8 cellular contexts compared by ENCODE assay signal in genomic region chr3:88058322-88058592, GRCh38. TPM values are rescaled to one million over a fixed set of nuclear protein-coding genes. Genes with fewer than 3 reads are reported as not detected.
DNase-seq lines count a peak whose midpoint lies in the region; ATAC-seq, FAIRE-seq and TF ChIP-seq lines count a peak whose summit lies in the region.

No MANE protein-coding gene starts in this region.

- peaks cover 23 to 45% of the 10 kb centered on the region in 2 donors for H3K36me3 Mint-ChIP-seq in CD4-positive, alpha-beta memory T cell
- H3K36me3 Mint-ChIP-seq in H9 (ENCODE audit: insufficient read depth in 1 of 3, low read depth in 3 of 3) (peaks cover 6 to 28% (median 25%) of the 10 kb centered on the region in 3 experiments; a peak in 5 of 7 replicates), type B pancreatic cell (peaks cover 24% of the 10 kb centered on the region)
- H3K36me3 Mint-ChIP-seq in activated naive CD8-positive, alpha-beta T cell treated with anti-CD3 and anti-CD28 coated beads, Interleukin-2, amount 10 ng/mL, durations not matched to agents 7 days and 5 days, result peaks cover 31% of the 10 kb centered on the region

- H2AFZ ChIP-seq in H9 (ENCODE audit: low read length), result no peak overlapping the region
- H2AFZ ChIP-seq in HepG2 (ENCODE audit: low read length), result peak overlapping the region; percentile 34

- H3K9ac ChIP-seq in H9 (ENCODE audit: extremely low read depth, insufficient read length, low read length) (peak overlapping the region; percentile 48), HepG2 (ENCODE audit: insufficient read depth, low read depth, low read length) (peak overlapping the region; percentile 79)

- FAIRE-seq in HepG2 (lab: Jason Lieb, UNC) (no peak), frontal cortex (lab: Jason Lieb, UNC) (no peak)

- no peak overlapping the region for H3K4ac ChIP-seq in H9 (ENCODE audit: low read depth, low read length)

- no peak overlapping the region for H2AK5ac ChIP-seq in H9 (ENCODE audit: insufficient read length, low read length)

- in situ Hi-C loops in HepG2 (cut with HindIII; ENCODE audit: extremely low pct_ligation_motif_present, low pct_unique_long_range_greater_than_20kb), result loop anchor here (5.0 kb wide), 1 partner anchor 94 kb away; no protein-coding TSS in a partner anchor

- H3K14ac ChIP-seq in H9 (ENCODE audit: insufficient read depth, low read length), result no peak overlapping the region

- H4K20me1 ChIP-seq in H9 (ENCODE audit: control insufficient read depth, insufficient read depth, insufficient read length) (no peaks in the 10 kb centered on the region), HepG2 (ENCODE audit: insufficient read depth, low read length) (peaks cover 7% of the 10 kb centered on the region; the same call in 1 of the 2 replicates)

- BruUV-seq in HepG2 (replicated peaks; lab: Mats Ljungman, UMichigan), result no TSS peak

- H4K5ac ChIP-seq in H9 (ENCODE audit: insufficient read length, low read depth, low read length), result no peak overlapping the region

- H3K27me3 ChIP-seq in CD4-positive, alpha-beta memory T cell (ENCODE audit: insufficient read depth, low read length), result no peaks in the 10 kb centered on the region
- H3K27me3 ChIP-seq in H9 (ENCODE audit: insufficient read depth, low read length) (no peaks in the 10 kb centered on the region), HepG2 (ENCODE audit: control insufficient read depth in 1 of 2, insufficient read depth in 2 of 2, low read length in 2 of 2) (no peaks in the 10 kb centered on the region; a peak in 1 of 5 replicates)

- intact Hi-C loops in CD4-positive, alpha-beta memory T cell (cut with micrococcal nuclease), result loop anchor here (1.0 kb wide), 1 partner anchor 55 kb away; no protein-coding TSS in a partner anchor
- intact Hi-C loops in HepG2 (cut with micrococcal nuclease; ENCODE audit: unreplicated experiment), result loop anchor here (5.0 to 10.0 kb wide), 2 partner anchors 74 to 127 kb away; no protein-coding TSS in a partner anchor

- no peak overlapping the region for H2BK12ac ChIP-seq in H9 (ENCODE audit: insufficient read length, low read depth, low read length)

- H3K27ac Mint-ChIP-seq in CD4-positive, alpha-beta memory T cell, result peak overlapping the region; percentile 95 to 99 (median 98)
- H3K27ac Mint-ChIP-seq in H9, result peak overlapping the region; percentile 84 to 97 (median 95)
- peak overlapping the region; percentile 94 for H3K27ac Mint-ChIP-seq in activated naive CD8-positive, alpha-beta T cell treated with anti-CD3 and anti-CD28 coated beads, Interleukin-2, amount 10 ng/mL, durations not matched to agents 7 days and 5 days
- peak overlapping the region; percentile 89 for H3K27ac Mint-ChIP-seq in type B pancreatic cell

- CTCF ChIA-PET in CD4-positive, alpha-beta memory T cell (lab: Charles Lee; ENCODE audit: partially characterized antibody), result interaction anchor here (1.0 to 1.7 kb wide), 3 partner anchors 26 to 55 kb away, joined by 3 to 8 read pairs (median 5); no protein-coding TSS in a partner anchor
- CTCF ChIA-PET in HepG2 (lab: Yijun Ruan, JAX; ENCODE audit: low intra/inter-chr PET ratio, low total read pairs), result no interaction called here

- no peak overlapping the region for H4K91ac ChIP-seq in H9 (ENCODE audit: insufficient read length, low read depth, low read length)

- peaks cover 12% of the 10 kb centered on the region for H3K36me3 ChIP-seq in CD4-positive, alpha-beta memory T cell (ENCODE audit: insufficient read depth, low read length)
- peaks cover 3 to 13% of the 10 kb centered on the region in 2 experiments; a peak in 2 of 5 replicates for H3K36me3 ChIP-seq in HepG2 (replicated peaks in 1 of 2; ENCODE audit: control insufficient read depth in 1 of 2, insufficient read depth in 2 of 2, low read length in 2 of 2)

- peak overlapping the region; percentile 38 to 92 for H3K4me3 ChIP-seq in CD4-positive, alpha-beta memory T cell (ENCODE audit: low read length in 2 of 2)
- peak overlapping the region; percentile 75 to 88 (median 79) for H3K4me3 ChIP-seq in HepG2 (replicated peaks in 1 of 3; ENCODE audit: insufficient read depth in 1 of 3, low read depth in 2 of 3, low read length in 3 of 3)

- H3K4me2 ChIP-seq in H9 (ENCODE audit: insufficient read depth, insufficient read length, low read length), result peak overlapping the region; percentile 70
- H3K4me2 ChIP-seq in HepG2 (ENCODE audit: low read depth, low read length), result peak overlapping the region; percentile 71

- no peak for TF ChIP-seq CTCF in H9 (conservative IDR thresholded peaks at IDR 0.05)
- no peak for TF ChIP-seq CTCF in HepG2 (CRISPR knock-in tag; IDR thresholded peaks at IDR 0.05)
- TF ChIP-seq CTCF in type B pancreatic cell (conservative IDR thresholded peaks at IDR 0.05), result no peak

- H3K79me2 ChIP-seq in H9 (ENCODE audit: insufficient read depth, low read length) (no peaks in the 10 kb centered on the region; the same call in 1 of the 2 replicates), HepG2 (ENCODE audit: insufficient read depth, low read length) (peaks cover 56% of the 10 kb centered on the region)

- H3K9me3 ChIP-seq in CD4-positive, alpha-beta memory T cell (ENCODE audit: control insufficient read depth in 1 of 2, low read length in 2 of 2), result no peaks in the 10 kb centered on the region
- no peaks in the 10 kb centered on the region for H3K9me3 ChIP-seq in H9 (ENCODE audit: control insufficient read depth, low read depth, low read length)
- no peaks in the 10 kb centered on the region for H3K9me3 ChIP-seq in HepG2 (ENCODE audit: low read length)

- no peak overlapping the region for H2BK15ac ChIP-seq in H9 (ENCODE audit: low read depth, low read length)

- no peak overlapping the region for H2BK120ac ChIP-seq in H9 (ENCODE audit: low read depth, low read length, poor library complexity, severe bottlenecking)

- H2BK5ac ChIP-seq in H9 (ENCODE audit: insufficient read length, low read length), result no peak overlapping the region

- no peak overlapping the region for H4K8ac ChIP-seq in H9 (replicated peaks; ENCODE audit: insufficient read length, low read depth, low read length)

- ATAC-seq in activated naive CD8-positive, alpha-beta T cell treated with anti-CD3 and anti-CD28 coated beads, Interleukin-2, amount 10 ng/mL, durations not matched to agents 7 days and 5 days (ENCODE audit: low read depth), result no peak
- ATAC-seq in HepG2, result peak; percentile 48

- H2BK20ac ChIP-seq in H9 (ENCODE audit: low read depth, low read length, poor library complexity, severe bottlenecking), result no peak overlapping the region

- H3K27ac ChIP-seq in CD4-positive, alpha-beta memory T cell (ENCODE audit: low read depth, low read length), result peak overlapping the region; percentile 75
- H3K27ac ChIP-seq in H9 (ENCODE audit: insufficient read length, low read depth, low read length), result no peak overlapping the region
- H3K27ac ChIP-seq in HepG2 (ENCODE audit: extremely low read length, insufficient read depth, low read length), result peak overlapping the region; percentile 88

- H3K56ac ChIP-seq in H9 (ENCODE audit: insufficient read length, low read depth, low read length), result no peak overlapping the region

- peak overlapping the region; percentile 94 to 99 (median 98) for H3K4me3 Mint-ChIP-seq in CD4-positive, alpha-beta memory T cell
- peak overlapping the region; percentile 96 to 98 for H3K4me3 Mint-ChIP-seq in H9
- peak overlapping the region; percentile 97 for H3K4me3 Mint-ChIP-seq in activated naive CD8-positive, alpha-beta T cell treated with anti-CD3 and anti-CD28 coated beads, Interleukin-2, amount 10 ng/mL, durations not matched to agents 7 days and 5 days
- peak overlapping the region; percentile 96 for H3K4me3 Mint-ChIP-seq in type B pancreatic cell

- H3T11ph ChIP-seq in H9 (ENCODE audit: low read length), result no peak overlapping the region

- no peak overlapping the region for H3K23ac ChIP-seq in H9 (ENCODE audit: insufficient read length, low read depth, low read length)

- H3K23me2 ChIP-seq in H9 (ENCODE audit: insufficient read length, low read depth, low read length, poor library complexity, severe bottlenecking), result peaks cover 13% of the 10 kb centered on the region

- H3K9me3 Mint-ChIP-seq in CD4-positive, alpha-beta memory T cell, result peaks cover 0 to 2% (median 0%) of the 10 kb centered on the region in 8 donors
- H3K9me3 Mint-ChIP-seq in H9, result peaks cover 0 to 1% of the 10 kb centered on the region in 2 experiments; a peak in 2 of 5 replicates
- no peaks in the 10 kb centered on the region for H3K9me3 Mint-ChIP-seq in activated naive CD8-positive, alpha-beta T cell treated with anti-CD3 and anti-CD28 coated beads, Interleukin-2, amount 10 ng/mL, durations not matched to agents 7 days and 5 days
- no peaks in the 10 kb centered on the region for H3K9me3 Mint-ChIP-seq in type B pancreatic cell

- no peaks in the 10 kb centered on the region for H3K27me3 Mint-ChIP-seq in CD4-positive, alpha-beta memory T cell
- no peaks in the 10 kb centered on the region for H3K27me3 Mint-ChIP-seq in H9 (ENCODE audit: low read depth)
- no peaks in the 10 kb centered on the region for H3K27me3 Mint-ChIP-seq in activated naive CD8-positive, alpha-beta T cell treated with anti-CD3 and anti-CD28 coated beads, Interleukin-2, amount 10 ng/mL, durations not matched to agents 7 days and 5 days
- H3K27me3 Mint-ChIP-seq in type B pancreatic cell, result no peaks in the 10 kb centered on the region

- DNase-seq in CD4-positive, alpha-beta memory T cell, result no peak
- DNase-seq in H9, result no peak
- no peak for DNase-seq in activated naive CD8-positive, alpha-beta T cell treated with anti-CD3 and anti-CD28 coated beads, Interleukin-2, amount 10 ng/mL, durations not matched to agents 7 days and 5 days
- DNase-seq in HepG2 (ENCODE audit: low spot score), result peak; percentile 2
- DNase-seq in type B pancreatic cell (ENCODE audit: extremely low spot score, unreplicated experiment), result no peak
- no peak for DNase-seq in A172 (ENCODE audit: low spot score)
- no peak for DNase-seq in frontal cortex (ENCODE audit: low spot score in 2 of 2)
- DNase-seq in HPDE6-E6E7 (ENCODE audit: extremely low spot score), result no peak

- no CpG with 5 or more reads among the region's 23 CpGs for WGBS in H9 (ENCODE audit: extremely low coverage, insufficient read length, low lambda C conversion rate)
- 2% methylated on average over 10 of the region's 23 CpGs for WGBS in HepG2 (ENCODE audit: low lambda C conversion rate)

- TF ChIP-seq RAD21 in HepG2 (CRISPR knock-in tag; IDR thresholded peaks at IDR 0.05), result no peak

- peaks cover 65% of the 10 kb centered on the region for H3K4me1 ChIP-seq in CD4-positive, alpha-beta memory T cell (ENCODE audit: insufficient read depth, low read length)
- H3K4me1 ChIP-seq in H9 (ENCODE audit: insufficient read depth, low read length), result no peaks in the 10 kb centered on the region
- peaks cover 30% of the 10 kb centered on the region for H3K4me1 ChIP-seq in HepG2 (ENCODE audit: insufficient read depth, low read length)

- POLR2A ChIA-PET in CD4-positive, alpha-beta memory T cell (lab: Charles Lee; ENCODE audit: partially characterized antibody), result interaction anchor here (0.6 to 4.8 kb wide), 19 partner anchors 9 to 831 kb away, joined by 3 to 103 read pairs (median 4); partner anchors contain the start of genes C3orf38 and CHMP2B
- POLR2A ChIA-PET in activated naive CD8-positive, alpha-beta T cell treated with anti-CD3 and anti-CD28 coated beads, Interleukin-2, amount 10 ng/mL, durations not matched to agents 7 days and 5 days (lab: Charles Lee), result interaction anchor here (0.8 to 2.3 kb wide), 10 partner anchors 22 to 831 kb away, joined by 3 to 65 read pairs (median 4); partner anchors contain the start of genes C3orf38 and CHMP2B
- POLR2A ChIA-PET in HepG2 (lab: Yijun Ruan, JAX), result interaction anchor here (0.7 to 2.1 kb wide), 6 partner anchors 9 to 91 kb away, joined by 3 to 19 read pairs (median 3); partner anchors contain the start of gene C3orf38

- H3K79me1 ChIP-seq in H9 (ENCODE audit: insufficient read depth, low read depth, low read length, poor library complexity, severe bottlenecking), result no peaks in the 10 kb centered on the region

- TF ChIP-seq POLR2A in HepG2 (IDR thresholded peaks at IDR 0.05; ENCODE audit: insufficient read depth in 1 of 2, low read depth in 2 of 2, low read length in 2 of 2), result no peak

- no peak overlapping the region for H3K18ac ChIP-seq in H9 (ENCODE audit: insufficient read length, low read depth, low read length)

- TF ChIP-seq EP300 in HepG2 (IDR thresholded peaks at IDR 0.05; ENCODE audit: low read depth in 2 of 2, low read length in 2 of 2) (no peak), HepG2 (CRISPR knock-in tag; IDR thresholded peaks at IDR 0.05; ENCODE audit: borderline replicate concordance) (no peak)

- H3K4me1 Mint-ChIP-seq in CD4-positive, alpha-beta memory T cell, result peaks cover 36 to 80% (median 56%) of the 10 kb centered on the region in 4 donors
- peaks cover 17 to 20% of the 10 kb centered on the region in 2 experiments for H3K4me1 Mint-ChIP-seq in H9
- peaks cover 32% of the 10 kb centered on the region for H3K4me1 Mint-ChIP-seq in activated naive CD8-positive, alpha-beta T cell treated with anti-CD3 and anti-CD28 coated beads, Interleukin-2, amount 10 ng/mL, durations not matched to agents 7 days and 5 days
- H3K4me1 Mint-ChIP-seq in type B pancreatic cell (ENCODE audit: unreplicated experiment), result peaks cover 26% of the 10 kb centered on the region

RNA-seq across cellular contexts. Expression of gene CGGBP1, which starts 0.5 kb away (rescaled TPM):
- total RNA-seq in CD4-positive, alpha-beta memory T cell, result 100 to 1,000 TPM; 142 to 159 TPM
- polyA plus RNA-seq in CD4-positive, alpha-beta memory T cell, result 100 to 1,000 TPM in 1 of 2 donors, 10 to 100 TPM in 1; 94.2 to 104 TPM
- total RNA-seq in H9 (2021), result 72.1 and 75.0 TPM in 2 replicates
- 100 to 1,000 TPM; 106 to 111 TPM for total RNA-seq in activated naive CD8-positive, alpha-beta T cell treated with anti-CD3 and anti-CD28 coated beads, Interleukin-2, amount 10 ng/mL, durations not matched to agents 7 days and 5 days
- 38.9 and 45.7 TPM in 2 replicates for total RNA-seq in HepG2 (2016; rRNA removed; fragmentation: Illumina TruSeq; extraction: Trizol)
- total RNA-seq in HepG2 (2016; cell fraction: cytosol; rRNA removed; fragmentation: Illumina TruSeq; extraction: Trizol; ENCODE audit: low read depth), result 13.0 and 21.5 TPM in 2 replicates
- total RNA-seq in HepG2 (2016; cell fraction: insoluble cytoplasmic fraction; rRNA removed; fragmentation: Illumina TruSeq; extraction: Trizol), result 35.7 and 40.9 TPM in 2 replicates
- total RNA-seq in HepG2 (2016; cell fraction: membrane; rRNA removed; fragmentation: Illumina TruSeq; extraction: Trizol), result 31.2 and 43.3 TPM in 2 replicates
- total RNA-seq in HepG2 (2016; cell fraction: nucleus; rRNA removed; fragmentation: Illumina TruSeq; extraction: Trizol), result 40.0 and 42.5 TPM in 2 replicates
- 39.0 and 47.0 TPM in 2 replicates for polyA plus RNA-seq in HepG2 (2011; rRNA removed)
- 14.9 and 20.6 TPM in 2 replicates for polyA plus RNA-seq in HepG2 (2011; cell fraction: cytosol; rRNA removed)
- polyA plus RNA-seq in HepG2 (2011; cell fraction: nucleus; rRNA removed), result 90.0 and 93.2 TPM in 2 replicates
- 36.7 and 38.4 TPM in 2 replicates for polyA plus RNA-seq in HepG2 (2012)
- 25.3 and 43.8 TPM in 2 replicates for polyA plus RNA-seq in HepG2 (2016; cell fraction: cytosol; fragmentation: Illumina TruSeq; extraction: Trizol; ENCODE audit: low read depth)
- 46.0 and 47.1 TPM in 2 replicates for polyA plus RNA-seq in HepG2 (2016; cell fraction: insoluble cytoplasmic fraction; fragmentation: Illumina TruSeq; extraction: Trizol; ENCODE audit: low read depth)
- 30.1 and 41.0 TPM in 2 replicates for polyA plus RNA-seq in HepG2 (2016; cell fraction: membrane; fragmentation: Illumina TruSeq; extraction: Trizol; ENCODE audit: low read depth)
- polyA plus RNA-seq in HepG2 (2016; cell fraction: nucleus; fragmentation: Illumina TruSeq; extraction: Trizol; ENCODE audit: insufficient read depth, low read depth), result 63.2 and 66.5 TPM in 2 replicates
- 31.1 and 48.7 TPM in 2 replicates for polyA minus RNA-seq in HepG2 (2011; rRNA and poly(A)+ RNA removed; ENCODE audit: low replicate concordance)
- polyA minus RNA-seq in HepG2 (2011; cell fraction: cytosol; rRNA and poly(A)+ RNA removed), result 23.7 and 30.7 TPM in 2 replicates
- polyA minus RNA-seq in HepG2 (2011; cell fraction: nucleus; rRNA and poly(A)+ RNA removed), result 89.0 and 94.0 TPM in 2 replicates
- total RNA-seq in type B pancreatic cell (ENCODE audit: low replicate concordance), result 53.4 and 88.9 TPM in 2 replicates
- 71.1 and 72.9 TPM in 2 replicates for total RNA-seq in A172 (2014; rRNA removed; shearing (Covaris generic))
- 130 TPM for total RNA-seq in frontal cortex

RNA-seq across cellular contexts. Expression of gene ZNF654, which starts 0.8 kb away (rescaled TPM):
- 10 to 100 TPM; 26.8 to 30.3 TPM for total RNA-seq in CD4-positive, alpha-beta memory T cell
- polyA plus RNA-seq in CD4-positive, alpha-beta memory T cell, result 10 to 100 TPM in 1 of 2 donors, 1 to 10 TPM in 1; 5.9 to 12.2 TPM
- total RNA-seq in H9 (2021) (6.9 and 8.7 TPM in 2 replicates), HepG2 (2016; rRNA removed; fragmentation: Illumina TruSeq; extraction: Trizol) (4.1 and 5.3 TPM in 2 replicates), type B pancreatic cell (ENCODE audit: low replicate concordance) (14.4 and 15.3 TPM in 2 replicates), frontal cortex (35.1 TPM)
- 10 to 100 TPM; 23.4 to 27.5 TPM for total RNA-seq in activated naive CD8-positive, alpha-beta T cell treated with anti-CD3 and anti-CD28 coated beads, Interleukin-2, amount 10 ng/mL, durations not matched to agents 7 days and 5 days
- 0.71 TPM in 2 replicates for total RNA-seq in HepG2 (2016; cell fraction: cytosol; rRNA removed; fragmentation: Illumina TruSeq; extraction: Trizol; ENCODE audit: low read depth)
- total RNA-seq in HepG2 (2016; cell fraction: insoluble cytoplasmic fraction; rRNA removed; fragmentation: Illumina TruSeq; extraction: Trizol), result 3.3 and 5.6 TPM in 2 replicates
- total RNA-seq in HepG2 (2016; cell fraction: membrane; rRNA removed; fragmentation: Illumina TruSeq; extraction: Trizol), result 1.3 and 2.8 TPM in 2 replicates
- total RNA-seq in HepG2 (2016; cell fraction: nucleus; rRNA removed; fragmentation: Illumina TruSeq; extraction: Trizol), result 9.7 and 10.2 TPM in 2 replicates
- polyA plus RNA-seq in HepG2 (2011; rRNA removed), result 1.8 and 2.6 TPM in 2 replicates
- 0.93 and 1.4 TPM in 2 replicates for polyA plus RNA-seq in HepG2 (2011; cell fraction: cytosol; rRNA removed)
- 2.4 and 2.5 TPM in 2 replicates for polyA plus RNA-seq in HepG2 (2011; cell fraction: nucleus; rRNA removed)
- 3.8 and 4.8 TPM in 2 replicates for polyA plus RNA-seq in HepG2 (2012)
- 0.38 and 0.66 TPM in 2 replicates for polyA plus RNA-seq in HepG2 (2016; cell fraction: cytosol; fragmentation: Illumina TruSeq; extraction: Trizol; ENCODE audit: low read depth)
- polyA plus RNA-seq in HepG2 (2016; cell fraction: insoluble cytoplasmic fraction; fragmentation: Illumina TruSeq; extraction: Trizol; ENCODE audit: low read depth), result 4.5 and 4.8 TPM in 2 replicates
- 0.79 and 1.2 TPM in 2 replicates for polyA plus RNA-seq in HepG2 (2016; cell fraction: membrane; fragmentation: Illumina TruSeq; extraction: Trizol; ENCODE audit: low read depth)
- polyA plus RNA-seq in HepG2 (2016; cell fraction: nucleus; fragmentation: Illumina TruSeq; extraction: Trizol; ENCODE audit: insufficient read depth, low read depth), result 6.5 and 7.6 TPM in 2 replicates
- polyA minus RNA-seq in HepG2 (2011; rRNA and poly(A)+ RNA removed; ENCODE audit: low replicate concordance), result 1.6 and 2.5 TPM in 2 replicates
- 4.0 and 7.2 TPM in 2 replicates for polyA minus RNA-seq in HepG2 (2011; cell fraction: cytosol; rRNA and poly(A)+ RNA removed)
- polyA minus RNA-seq in HepG2 (2011; cell fraction: nucleus; rRNA and poly(A)+ RNA removed), result 21.9 and 22.1 TPM in 2 replicates
- 11.1 and 17.0 TPM in 2 replicates for total RNA-seq in A172 (2014; rRNA removed; shearing (Covaris generic))
